In genomic region chr10:13788701-13789447, GRCh38 we compare ENCODE assay signal across 8 cellular contexts.
DNase-seq lines count a peak whose midpoint lies in the region; ATAC-seq and TF ChIP-seq lines count a peak whose summit lies in the region.

No MANE protein-coding gene starts in this region.

- no peak for DNase-seq in effector memory CD4-positive, alpha-beta T cell
- DNase-seq in effector CD4-positive, alpha-beta T cell, result no peak
- DNase-seq in DMS114 treated with DMSO at 0.1 percent for 48 hours (lab: John Stamatoyannopoulos, UW; ENCODE audit: unreplicated experiment) (no peak), activated gamma-delta T cell treated with Interleukin-2 at 50 U/mL for 16 hours (no peak)

- H3K4me3 ChIP-seq in ACC112 (ENCODE audit: low read depth, low read length) (no peak overlapping the region), Loucy (ENCODE audit: low read length, poor library complexity, severe bottlenecking) (no peak overlapping the region), muscle layer of duodenum (ENCODE audit: low read depth in 1 of 2, low read length in 2 of 2) (no peak overlapping the region)
- no peak overlapping the region for H3K4me3 ChIP-seq in effector memory CD4-positive, alpha-beta T cell (ENCODE audit: insufficient read depth, low read depth, low read length, poor library complexity, severe bottlenecking)

- no peaks in the 10 kb centered on the region for H3K36me3 ChIP-seq in ACC112 (ENCODE audit: insufficient read depth, low read length)
- H3K36me3 ChIP-seq in Loucy (ENCODE audit: insufficient read depth, low read length), result no peaks in the 10 kb centered on the region
- no peaks in the 10 kb centered on the region for H3K36me3 ChIP-seq in effector memory CD4-positive, alpha-beta T cell (ENCODE audit: control insufficient read depth, insufficient read depth, low read length)
- H3K36me3 ChIP-seq in muscle layer of duodenum (ENCODE audit: control insufficient read depth in 1 of 2, insufficient read depth in 2 of 2, low read length in 2 of 2), result peaks cover 5 to 23% of the 10 kb centered on the region in 2 donors

- H3K79me2 ChIP-seq in ACC112 (ENCODE audit: control insufficient read depth, insufficient read depth, low read length, unreplicated experiment) (no peaks in the 10 kb centered on the region), Loucy (ENCODE audit: insufficient read depth, low read length) (no peaks in the 10 kb centered on the region)

- no peaks in the 10 kb centered on the region for H3K9me2 ChIP-seq in Loucy (replicated peaks; ENCODE audit: low read depth, low read length)

- peaks cover 20% of the 10 kb centered on the region for H3K4me1 ChIP-seq in ACC112 (ENCODE audit: control insufficient read depth, insufficient read depth, low read length, unreplicated experiment)
- peaks cover 28% of the 10 kb centered on the region for H3K4me1 ChIP-seq in Loucy (ENCODE audit: insufficient read depth, low read length, poor library complexity, severe bottlenecking)
- H3K4me1 ChIP-seq in effector memory CD4-positive, alpha-beta T cell (ENCODE audit: control insufficient read depth, insufficient read depth, low read length, poor library complexity, severe bottlenecking), result peaks cover 36% of the 10 kb centered on the region
- H3K4me1 ChIP-seq in muscle layer of duodenum (ENCODE audit: control insufficient read depth in 1 of 2, insufficient read depth in 2 of 2, low read length in 2 of 2), result peaks cover 17 to 23% of the 10 kb centered on the region in 2 donors

- H3K27ac ChIP-seq in ACC112 (ENCODE audit: low read depth, low read length), result peak overlapping the region; percentile 20; the same call in 1 of the 2 replicates
- peak overlapping the region; percentile 92 for H3K27ac ChIP-seq in effector memory CD4-positive, alpha-beta T cell (ENCODE audit: insufficient read depth, low read length, poor library complexity, severe bottlenecking)
- H3K27ac ChIP-seq in muscle layer of duodenum (ENCODE audit: low read length), result peak overlapping the region; percentile 85

- H3K4me2 ChIP-seq in Loucy (ENCODE audit: low read depth, low read length, poor library complexity, severe bottlenecking), result no peak overlapping the region

- no peak overlapping the region for H3K9ac ChIP-seq in Loucy (ENCODE audit: low read depth, low read length, poor library complexity, severe bottlenecking)

- TF ChIP-seq CTCF in Loucy (conservative IDR thresholded peaks at IDR 0.05; ENCODE audit: low read length), result no peak

- H2AFZ ChIP-seq in ACC112 (ENCODE audit: low read length, unreplicated experiment) (no peak overlapping the region), Loucy (ENCODE audit: low read length) (peak overlapping the region; percentile 10; the same call in 1 of the 2 replicates)

- H3K27me3 ChIP-seq in ACC112 (ENCODE audit: insufficient read depth, low read length), result no peaks in the 10 kb centered on the region
- H3K27me3 ChIP-seq in Loucy (ENCODE audit: insufficient read depth, low read length, poor library complexity, severe bottlenecking), result no peaks in the 10 kb centered on the region
- H3K27me3 ChIP-seq in effector memory CD4-positive, alpha-beta T cell (replicated peaks; ENCODE audit: control insufficient read depth, insufficient read depth, low read length, poor library complexity, severe bottlenecking), result no peaks in the 10 kb centered on the region
- H3K27me3 ChIP-seq in muscle layer of duodenum (ENCODE audit: low read depth, low read length), result no peaks in the 10 kb centered on the region

- H4K20me1 ChIP-seq in Loucy (ENCODE audit: insufficient read depth, low read length, poor library complexity, severe bottlenecking), result no peaks in the 10 kb centered on the region

- H3F3A ChIP-seq in Loucy (ENCODE audit: low read depth), result no peaks in the 10 kb centered on the region

- no peaks in the 10 kb centered on the region for H3K9me3 ChIP-seq in Loucy (ENCODE audit: insufficient read depth, low read depth, low read length)
- no peaks in the 10 kb centered on the region for H3K9me3 ChIP-seq in effector memory CD4-positive, alpha-beta T cell (ENCODE audit: control insufficient read depth, low read length)
- H3K9me3 ChIP-seq in muscle layer of duodenum (ENCODE audit: control insufficient read depth in 1 of 2, low read length in 2 of 2), result no peaks in the 10 kb centered on the region

- no peak for ATAC-seq in GM21717 (IDR thresholded peaks at IDR 0.05; ENCODE audit: unreplicated experiment)

Comparison
In these comparisons a context has a peak if more than half of its experiments do, and no peak if none do; other contexts are left out.
1. H3K27ac ChIP-seq: peak in every context shown above with its lines; median percentile 92 in effector memory CD4-positive, alpha-beta T cell; 85 in muscle layer of duodenum; 20 in ACC112.